Comparison of ENCODE assay signal across 1 cellular context in the genomic region with DNA sequence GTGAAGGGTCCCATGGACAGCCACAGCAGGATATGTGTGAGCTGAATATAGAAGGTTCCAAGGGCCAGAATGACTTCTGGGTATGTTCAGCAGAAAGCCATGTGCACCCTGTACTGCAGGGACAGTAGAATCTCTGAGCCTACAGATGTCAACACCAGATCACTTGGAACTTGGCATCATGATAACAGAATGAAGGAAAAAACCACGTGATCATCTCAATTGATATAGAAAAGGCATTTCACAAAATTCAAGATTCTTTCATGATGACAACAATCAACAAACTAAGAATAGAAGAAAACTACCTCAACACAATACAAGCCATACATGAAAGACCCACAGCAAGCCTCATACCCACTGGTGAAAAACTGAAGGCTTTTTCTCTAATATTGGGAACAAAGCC.
TF ChIP-seq lines count a peak whose summit lies in the region.

No MANE protein-coding gene starts in this region.

TF ChIP-seq in HepG2, 621 proteins besides CTCF, POLR2A, EP300 and RAD21:
- TF ChIP-seq KLF16 (CRISPR knock-in tag; IDR thresholded peaks at IDR 0.05), result no peak
- TF ChIP-seq RAD51 (IDR thresholded peaks at IDR 0.05; ENCODE audit: borderline replicate concordance), result peak; percentile 51; the same call in 1 of the 2 replicates
